8 cellular contexts compared by ENCODE assay signal in genomic region chr10:3782099-3782455, GRCh38. TPM values are rescaled to one million over a fixed set of nuclear protein-coding genes. Genes with fewer than 3 reads are reported as not detected.
DNase-seq lines count a peak whose midpoint lies in the region; ATAC-seq, FAIRE-seq and TF ChIP-seq lines count a peak whose summit lies in the region.

No MANE protein-coding gene starts in this region.

- no peaks in the 10 kb centered on the region for H3K9me3 ChIP-seq in Caco-2
- no peaks in the 10 kb centered on the region for H3K9me3 ChIP-seq in neural cell (ENCODE audit: low read length)

- no peak overlapping the region for H2AFZ ChIP-seq in neural cell (ENCODE audit: low read depth, low read length)

- intact Hi-C loops in Caco-2 (cut with micrococcal nuclease; ENCODE audit: unreplicated experiment), result loop anchor here (5.0 to 10.0 kb wide), 2 partner anchors 185 to 297 kb away; no protein-coding TSS in a partner anchor

- H3K4me3 Mint-ChIP-seq in Caco-2 (ENCODE audit: unreplicated experiment), result peak overlapping the region; percentile 91

- peaks cover 55% of the 10 kb centered on the region for H3K79me2 ChIP-seq in neural cell (replicated peaks; ENCODE audit: insufficient read depth, low read length)

- BruUV-seq in Caco-2 (replicated peaks; lab: Mats Ljungman, UMichigan), result no TSS peak

- DNase-seq in Caco-2, result no peak
- DNase-seq in RPMI8226, result peak; percentile 52
- DNase-seq in dermis blood vessel endothelial cell, result peak; percentile 64
- DNase-seq in SW480 (ENCODE audit: low spot score), result no peak
- DNase-seq in HTR-8/SVneo (ENCODE audit: insufficient read length, low spot score), result no peak
- no peak for DNase-seq in SKM-1 (lab: John Stamatoyannopoulos, UW; ENCODE audit: unreplicated experiment)

- TF ChIP-seq CTCF in Caco-2 (IDR thresholded peaks at IDR 0.05; ENCODE audit: insufficient read depth in 1 of 2, low read depth in 1 of 2, low read length in 1 of 2, severe bottlenecking in 1 of 2, unreplicated experiment in 1 of 2) (no peak), neural cell (IDR thresholded peaks at IDR 0.05; ENCODE audit: poor library complexity, severe bottlenecking) (no peak)

- peak overlapping the region; percentile 96 for H3K9ac ChIP-seq in neural cell (ENCODE audit: low read length)

- peak overlapping the region; percentile 63 for H3K4me2 ChIP-seq in neural cell (ENCODE audit: low read length)

- TF ChIP-seq RAD21 in neural cell (conservative IDR thresholded peaks at IDR 0.05), result no peak

- peak overlapping the region; percentile 98 for H3K27ac Mint-ChIP-seq in Caco-2 (ENCODE audit: unreplicated experiment)

- peaks cover 36% of the 10 kb centered on the region for H3K4me1 Mint-ChIP-seq in Caco-2 (ENCODE audit: low read depth, unreplicated experiment)

- FAIRE-seq in HTR-8/SVneo (lab: Jason Lieb, UNC), result no peak

- H3K9me3 Mint-ChIP-seq in Caco-2 (ENCODE audit: unreplicated experiment), result no peaks in the 10 kb centered on the region

- no peaks in the 10 kb centered on the region for H4K20me1 ChIP-seq in neural cell (ENCODE audit: insufficient read depth)

- peaks cover 98% of the 10 kb centered on the region for H3K36me3 Mint-ChIP-seq in Caco-2 (ENCODE audit: insufficient read depth, unreplicated experiment)

- peaks cover 3% of the 10 kb centered on the region for H3F3A ChIP-seq in neural cell (ENCODE audit: insufficient read depth, low read length, poor library complexity, severe bottlenecking)

- H3K36me3 ChIP-seq in Caco-2 (ENCODE audit: control insufficient read depth, insufficient read depth, low read length), result peaks cover 20% of the 10 kb centered on the region
- H3K36me3 ChIP-seq in neural cell (ENCODE audit: insufficient read depth, low read length), result peaks cover 19% of the 10 kb centered on the region

- H3K27me3 ChIP-seq in Caco-2 (replicated peaks; ENCODE audit: control insufficient read depth, insufficient read depth, low read length) (no peaks in the 10 kb centered on the region), neural cell (ENCODE audit: insufficient read depth, low read depth, low read length) (no peaks in the 10 kb centered on the region)

- no peak overlapping the region for H3K27ac ChIP-seq in neural cell (ENCODE audit: low read length)

- H3K4me1 ChIP-seq in Caco-2, result peaks cover 70% of the 10 kb centered on the region

- no peak for TF ChIP-seq EP300 in neural cell (conservative IDR thresholded peaks at IDR 0.05; ENCODE audit: poor library complexity, severe bottlenecking)

- no peaks in the 10 kb centered on the region for H3K9me2 ChIP-seq in neural cell (ENCODE audit: insufficient read depth, low read length)

- H3K4me3 ChIP-seq in Caco-2 (ENCODE audit: low read depth, low read length) (peak overlapping the region; percentile 96; the same call in 1 of the 2 replicates), neural cell (ENCODE audit: low read length) (peak overlapping the region; percentile 95)

- no peaks in the 10 kb centered on the region for H3K27me3 Mint-ChIP-seq in Caco-2 (ENCODE audit: insufficient read depth, unreplicated experiment)

- CTCF ChIA-PET in Caco-2 (lab: Charles Lee), result no interaction called here

- no peak for ATAC-seq in HG02610 (IDR thresholded peaks at IDR 0.05; ENCODE audit: unreplicated experiment)

- POLR2A ChIA-PET in Caco-2 (lab: Charles Lee), result interaction anchor here (4.0 kb wide), 1 partner anchor 28 kb away, joined by 109 read pairs; no protein-coding TSS in a partner anchor

TF ChIP-seq in neural cell, 6 proteins besides CTCF, POLR2A, EP300 and RAD21:
- no peak for TF ChIP-seq SMC3 (conservative IDR thresholded peaks at IDR 0.05; ENCODE audit: poor library complexity)
- TF ChIP-seq MXI1 (conservative IDR thresholded peaks at IDR 0.05; ENCODE audit: poor library complexity, severe bottlenecking), result no peak
- TF ChIP-seq EZH2 (IDR thresholded peaks at IDR 0.05; ENCODE audit: borderline replicate concordance, insufficient read depth, low read length, poor library complexity, severe bottlenecking), result no peak
- no peak for TF ChIP-seq REST (IDR thresholded peaks at IDR 0.05; ENCODE audit: borderline replicate concordance)
- no peak for TF ChIP-seq POLR2AphosphoS5 (IDR thresholded peaks at IDR 0.05)
- no peak for TF ChIP-seq TAF1 (IDR thresholded peaks at IDR 0.05; ENCODE audit: low read depth)

RNA-seq across cellular contexts. Expression of gene KLF6, which starts 2.9 kb away (rescaled TPM):
- total RNA-seq in Caco-2 (2022), result 78.5 and 84.5 TPM in 2 replicates
- 101 and 205 TPM in 2 replicates for total RNA-seq in dermis blood vessel endothelial cell
- 10.4 and 11.2 TPM in 2 replicates for polyA plus RNA-seq in neural cell
- 35.3 and 35.5 TPM in 2 replicates for polyA minus RNA-seq in neural cell

Comparison
In these comparisons a context has a peak if more than half of its experiments do, and no peak if none do; other contexts are left out.
1. DNase-seq: peak in RPMI8226 (single experiment) and dermis blood vessel endothelial cell (single experiment); none in Caco-2 (0 of 2), SW480 (single experiment), HTR-8/SVneo (single experiment) and SKM-1 (single experiment).